16 cellular contexts compared by ENCODE assay signal in the genomic region with DNA sequence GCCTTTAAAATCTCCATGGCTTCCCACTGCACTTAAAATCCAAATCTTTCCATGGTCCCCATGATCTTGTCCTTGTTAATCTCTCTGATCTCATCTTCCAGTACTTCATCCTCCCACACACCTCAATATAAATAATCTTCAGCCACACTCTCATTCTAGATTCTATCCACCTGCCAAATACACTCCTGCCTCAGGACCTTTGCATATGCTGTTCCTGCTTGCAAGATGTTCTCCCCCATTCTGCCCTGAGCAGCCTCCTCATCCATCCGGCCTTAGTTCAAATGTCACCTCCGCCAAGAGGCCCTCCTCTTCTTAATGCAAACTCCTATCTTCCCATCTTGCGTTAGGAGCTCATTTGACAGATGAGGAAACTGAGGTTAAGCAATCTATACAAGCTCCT.
DNase-seq lines count a peak whose midpoint lies in the region; ATAC-seq, FAIRE-seq and TF ChIP-seq lines count a peak whose summit lies in the region.
"Had no signal": no experiment of that assay in that cellular context is flagged by ENCODE, and none has a peak within 500 bp of the region (broad histone marks: within the 10 kb centered on the region; RNA-seq: fewer than 3 reads in every experiment).

No MANE protein-coding gene starts in this region.

- peak; percentile 40 for FAIRE-seq in HTR-8/SVneo (lab: Jason Lieb, UNC)
- FAIRE-seq: H54, HepG2, RCC 7860 had no signal

- H3K9me3 Mint-ChIP-seq in T-helper 1 cell treated with Interleukin-12 subunit alpha and Interleukin-12 subunit beta and Interleukin-4 antibody, amounts not matched to agents 30 μg/mL and 1 μg/mL, for 36 hours, result peaks cover 6% of the 10 kb centered on the region
- no peaks in the 10 kb centered on the region for H3K9me3 Mint-ChIP-seq in central memory CD8-positive, alpha-beta T cell
- H3K9me3 Mint-ChIP-seq in neural crest cell, result peaks cover 4% of the 10 kb centered on the region

- H3K27ac Mint-ChIP-seq in T-helper 1 cell treated with Interleukin-12 subunit alpha and Interleukin-12 subunit beta and Interleukin-4 antibody, amounts not matched to agents 30 μg/mL and 1 μg/mL, for 36 hours, result peak overlapping the region; percentile 32
- peak overlapping the region; percentile 47 for H3K27ac Mint-ChIP-seq in central memory CD8-positive, alpha-beta T cell (ENCODE audit: low read depth)
- H3K27ac Mint-ChIP-seq in neural crest cell (ENCODE audit: unreplicated experiment), result peak overlapping the region; percentile 21

- H3K36me3 Mint-ChIP-seq in T-helper 1 cell treated with Interleukin-12 subunit alpha and Interleukin-12 subunit beta and Interleukin-4 antibody, amounts not matched to agents 30 μg/mL and 1 μg/mL, for 36 hours (ENCODE audit: low read depth), result peaks cover 52% of the 10 kb centered on the region
- H3K36me3 Mint-ChIP-seq in central memory CD8-positive, alpha-beta T cell (ENCODE audit: insufficient read depth), result peaks cover 15% of the 10 kb centered on the region
- H3K36me3 Mint-ChIP-seq in neural crest cell (ENCODE audit: low read depth), result peaks cover 9% of the 10 kb centered on the region

- H3K4me1 Mint-ChIP-seq in T-helper 1 cell treated with Interleukin-12 subunit alpha and Interleukin-12 subunit beta and Interleukin-4 antibody, amounts not matched to agents 30 μg/mL and 1 μg/mL, for 36 hours (ENCODE audit: low read depth), result peaks cover 59% of the 10 kb centered on the region
- peaks cover 77% of the 10 kb centered on the region for H3K4me1 Mint-ChIP-seq in central memory CD8-positive, alpha-beta T cell
- peaks cover 78% of the 10 kb centered on the region for H3K4me1 Mint-ChIP-seq in neural crest cell

- H3K4me3 Mint-ChIP-seq in T-helper 1 cell treated with Interleukin-12 subunit alpha and Interleukin-12 subunit beta and Interleukin-4 antibody, amounts not matched to agents 30 μg/mL and 1 μg/mL, for 36 hours, result peak overlapping the region; percentile 9
- peak overlapping the region; percentile 0 for H3K4me3 Mint-ChIP-seq in central memory CD8-positive, alpha-beta T cell
- H3K4me3 Mint-ChIP-seq in neural crest cell, result no peak overlapping the region

- no peak for ATAC-seq in central memory CD8-positive, alpha-beta T cell (replicated peaks; ENCODE audit: extremely low read depth, poor library complexity, severe bottlenecking)
- ATAC-seq in HG02571 (IDR thresholded peaks at IDR 0.05; ENCODE audit: unreplicated experiment), result no peak
- ATAC-seq in GM21737 (IDR thresholded peaks at IDR 0.05; ENCODE audit: unreplicated experiment), result no peak
- ATAC-seq: HepG2 had no signal

- no peaks in the 10 kb centered on the region for H3K27me3 Mint-ChIP-seq in T-helper 1 cell treated with Interleukin-12 subunit alpha and Interleukin-12 subunit beta and Interleukin-4 antibody, amounts not matched to agents 30 μg/mL and 1 μg/mL, for 36 hours (ENCODE audit: low read depth)
- no peaks in the 10 kb centered on the region for H3K27me3 Mint-ChIP-seq in central memory CD8-positive, alpha-beta T cell
- peaks cover 5% of the 10 kb centered on the region for H3K27me3 Mint-ChIP-seq in neural crest cell (ENCODE audit: low read depth)

- no peak for TF ChIP-seq CTCF in neural crest cell (conservative IDR thresholded peaks at IDR 0.05)

- DNase-seq in T-helper 1 cell (no peak), HTR-8/SVneo (ENCODE audit: insufficient read length, low spot score) (no peak), neural crest cell (ENCODE audit: low read depth, low spot score) (no peak), NCI-H748 (lab: John Stamatoyannopoulos, UW; ENCODE audit: unreplicated experiment) (no peak)
- DNase-seq in central memory CD8-positive, alpha-beta T cell (ENCODE audit: low spot score in 2 of 2), result no peak
- DNase-seq: activated T-cell treated with anti-CD3 and anti-CD28 coated beads, Interleukin-2, amount 50 U/mL, for 4 hours; foreskin melanocyte; mammary epithelial cell; NCI-H2081 treated with DMSO at 0.1 percent for 48 hours; stimulated activated naive CD4-positive, alpha-beta T cell had no signal
